Comparison of ENCODE assay signal across 15 cellular contexts in the genomic region with DNA sequence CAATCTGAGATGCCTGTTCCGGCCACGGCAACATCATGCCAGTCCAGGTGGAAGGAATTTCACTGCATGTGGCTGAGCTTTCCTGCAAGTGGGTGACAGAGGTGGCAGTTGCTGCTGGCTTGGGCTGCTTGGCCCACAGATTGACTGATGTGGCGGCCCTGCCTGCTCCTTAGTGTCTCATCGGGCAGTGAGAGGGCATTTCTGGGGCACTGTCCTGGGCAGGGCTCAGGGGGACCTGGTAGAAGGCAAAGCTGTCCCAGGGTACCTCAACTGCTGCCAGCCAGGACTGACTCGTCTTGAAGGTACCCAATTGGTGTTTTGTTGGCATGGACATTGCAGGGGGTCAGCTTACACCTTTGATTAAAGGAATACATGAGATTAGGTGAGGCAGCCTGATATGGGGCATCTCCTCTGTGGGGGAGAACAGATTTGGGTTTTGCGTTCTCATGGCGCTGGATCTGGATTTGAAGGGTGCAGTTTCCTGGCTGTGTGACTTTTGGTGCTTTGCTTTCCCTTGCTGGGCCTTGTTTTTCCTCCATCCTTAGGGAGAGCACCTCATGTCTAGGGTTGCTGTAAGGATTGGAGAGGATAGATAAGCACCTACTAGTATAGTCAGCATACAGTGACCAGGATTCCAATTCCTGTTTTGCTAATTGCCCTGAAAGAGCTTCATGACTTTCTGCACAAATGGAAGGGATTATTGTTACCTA. TPM values are rescaled to one million over a fixed set of nuclear protein-coding genes. Genes with fewer than 3 reads are reported as not detected.
DNase-seq lines count a peak whose midpoint lies in the region; ATAC-seq and TF ChIP-seq lines count a peak whose summit lies in the region.
"Had no signal": no experiment of that assay in that cellular context is flagged by ENCODE, and none has a peak within 500 bp of the region (broad histone marks: within the 10 kb centered on the region; RNA-seq: fewer than 3 reads in every experiment).

No MANE protein-coding gene starts in this region.

- peak overlapping the region; percentile 11 for H3K4me2 ChIP-seq in HCT116 (ENCODE audit: low read length)
- H3K4me2 ChIP-seq: SK-N-SH had no signal

- peaks cover 0 to 2% (median 0%) of the 10 kb centered on the region in 7 donors for H3K9me3 Mint-ChIP-seq in CD14-positive monocyte
- peaks cover 11% of the 10 kb centered on the region for H3K9me3 Mint-ChIP-seq in activated naive CD8-positive, alpha-beta T cell treated with anti-CD3 and anti-CD28 coated beads for 36 hours
- peaks cover 0 to 6% (median 0%) of the 10 kb centered on the region in 11 donors for H3K9me3 Mint-ChIP-seq in naive thymus-derived CD4-positive, alpha-beta T cell

- no peak for TF ChIP-seq RAD21 in HCT116 (IDR thresholded peaks at IDR 0.05; ENCODE audit: low read depth)

- H3K9me2 ChIP-seq in HCT116 (ENCODE audit: insufficient read depth), result no peaks in the 10 kb centered on the region
- H3K9me2 ChIP-seq: SK-N-SH had no signal

- DNase-seq in CD14-positive monocyte (ENCODE audit: low spot score) (no peak), HCT116 (ENCODE audit: low read depth, low spot score) (no peak), esophagus muscularis mucosa (ENCODE audit: extremely low spot score) (no peak), ureter (ENCODE audit: low spot score) (no peak), NCI-H2081 treated with DMSO at 0.1 percent for 48 hours (lab: John Stamatoyannopoulos, UW) (no peak), heart left ventricle (no peak)
- no peak for DNase-seq in activated naive CD8-positive, alpha-beta T cell treated with anti-CD3 and anti-CD28 coated beads for 36 hours
- no peak for DNase-seq in naive thymus-derived CD4-positive, alpha-beta T cell
- DNase-seq: activated CD4-positive, alpha-beta memory T cell treated with anti-CD3 and anti-CD28 coated beads for 36 hours; DMS53; head of caudate nucleus; NCI-H146; NCI-H446 treated with DMSO at 0.1 percent for 48 hours; SK-N-SH; stimulated activated naive CD8-positive, alpha-beta T cell treated with anti-CD3 and anti-CD28 coated beads, Interleukin-15, amount 100 ng/mL, for 72 hours had no signal

- POLR2A ChIA-PET in HCT116 (lab: Charles Lee), result no interaction called here
- POLR2A ChIA-PET in naive thymus-derived CD4-positive, alpha-beta T cell (lab: Charles Lee), result interaction anchor here (0.6 to 1.0 kb wide), 2 partner anchors 20 to 373 kb away, joined by 3 read pairs; partner anchors contain the start of gene C16orf46

- peak overlapping the region; percentile 48 to 49 for H3K4me3 Mint-ChIP-seq in CD14-positive monocyte
- no peak overlapping the region for H3K4me3 Mint-ChIP-seq in activated naive CD8-positive, alpha-beta T cell treated with anti-CD3 and anti-CD28 coated beads for 36 hours
- H3K4me3 Mint-ChIP-seq in naive thymus-derived CD4-positive, alpha-beta T cell, result peak overlapping the region in 5 of 10 donors; percentile 9 to 77 (median 19)
- H3K4me3 Mint-ChIP-seq: activated CD4-positive, alpha-beta memory T cell treated with anti-CD3 and anti-CD28 coated beads for 36 hours; stimulated activated naive CD8-positive, alpha-beta T cell treated with anti-CD3 and anti-CD28 coated beads, Interleukin-15, amount 100 ng/mL, for 72 hours had no signal

- H3K4me1 Mint-ChIP-seq in CD14-positive monocyte, result peaks cover 77% of the 10 kb centered on the region
- peaks cover 72% of the 10 kb centered on the region for H3K4me1 Mint-ChIP-seq in activated naive CD8-positive, alpha-beta T cell treated with anti-CD3 and anti-CD28 coated beads for 36 hours
- peaks cover 59 to 89% (median 86%) of the 10 kb centered on the region in 7 donors for H3K4me1 Mint-ChIP-seq in naive thymus-derived CD4-positive, alpha-beta T cell

- TF ChIP-seq EP300 in esophagus muscularis mucosa (IDR thresholded peaks at IDR 0.05), result no peak

- 88% methylated on average over 7 of the region's 7 CpGs for WGBS in esophagus muscularis mucosa
- 87 to 98% (median 95%) methylated on average over 7 of the region's 7 CpGs for WGBS in heart left ventricle, 4 donors

- RAD21 ChIA-PET in HCT116 (lab: Charles Lee; ENCODE audit: low non-redundant PET in 1 of 2, low total read pairs in 2 of 2, uncharacterized antibody in 2 of 2, unreplicated experiment in 2 of 2), result no interaction called here

- H3K27ac Mint-ChIP-seq in CD14-positive monocyte, result peak overlapping the region in 5 of 7 donors; percentile 34 to 80 (median 73)
- H3K27ac Mint-ChIP-seq in activated naive CD8-positive, alpha-beta T cell treated with anti-CD3 and anti-CD28 coated beads for 36 hours, result peak overlapping the region; percentile 44
- peak overlapping the region; percentile 26 to 94 (median 85) for H3K27ac Mint-ChIP-seq in naive thymus-derived CD4-positive, alpha-beta T cell
- H3K27ac Mint-ChIP-seq: activated CD4-positive, alpha-beta memory T cell treated with anti-CD3 and anti-CD28 coated beads for 36 hours; stimulated activated naive CD8-positive, alpha-beta T cell treated with anti-CD3 and anti-CD28 coated beads, Interleukin-15, amount 100 ng/mL, for 72 hours had no signal

- no peak overlapping the region for H3K4me3 ChIP-seq in HCT116 (replicated peaks in 1 of 2; ENCODE audit: low read depth in 1 of 2, low read length in 2 of 2)
- H3K4me3 ChIP-seq in naive thymus-derived CD4-positive, alpha-beta T cell (ENCODE audit: low read length), result no peak overlapping the region
- H3K4me3 ChIP-seq in esophagus muscularis mucosa, result no peak overlapping the region
- H3K4me3 ChIP-seq in heart left ventricle, result no peak overlapping the region

- H3K4me1 ChIP-seq in HCT116 (ENCODE audit: control insufficient read depth in 1 of 2, insufficient read depth in 2 of 2, low read length in 2 of 2), result peaks cover 18 to 65% of the 10 kb centered on the region in 2 experiments; a peak in 3 of 4 replicates
- peaks cover 25 to 52% of the 10 kb centered on the region in 2 donors for H3K4me1 ChIP-seq in naive thymus-derived CD4-positive, alpha-beta T cell (ENCODE audit: control insufficient read depth in 2 of 2, insufficient read depth in 2 of 2, low read length in 2 of 2)
- peaks cover 32 to 76% (median 61%) of the 10 kb centered on the region in 4 donors for H3K4me1 ChIP-seq in esophagus muscularis mucosa
- peaks cover 0 to 73% (median 40%) of the 10 kb centered on the region in 12 donors for H3K4me1 ChIP-seq in heart left ventricle

- H3K27me3 Mint-ChIP-seq in CD14-positive monocyte (ENCODE audit: low read depth in 3 of 3), result no peaks in the 10 kb centered on the region
- no peaks in the 10 kb centered on the region for H3K27me3 Mint-ChIP-seq in activated naive CD8-positive, alpha-beta T cell treated with anti-CD3 and anti-CD28 coated beads for 36 hours
- H3K27me3 Mint-ChIP-seq in naive thymus-derived CD4-positive, alpha-beta T cell, result no peaks in the 10 kb centered on the region
- H3K27me3 Mint-ChIP-seq: activated CD4-positive, alpha-beta memory T cell treated with anti-CD3 and anti-CD28 coated beads for 36 hours; stimulated activated naive CD8-positive, alpha-beta T cell treated with anti-CD3 and anti-CD28 coated beads, Interleukin-15, amount 100 ng/mL, for 72 hours had no signal

- H3K27me3 ChIP-seq in HCT116 (ENCODE audit: insufficient read depth, low read length), result no peaks in the 10 kb centered on the region
- no peaks in the 10 kb centered on the region for H3K27me3 ChIP-seq in naive thymus-derived CD4-positive, alpha-beta T cell (ENCODE audit: control insufficient read depth in 2 of 2, insufficient read depth in 2 of 2, low read length in 2 of 2)
- no peaks in the 10 kb centered on the region for H3K27me3 ChIP-seq in esophagus muscularis mucosa
- no peaks in the 10 kb centered on the region for H3K27me3 ChIP-seq in heart left ventricle

- peaks cover 99% of the 10 kb centered on the region for H3K79me2 ChIP-seq in HCT116 (ENCODE audit: insufficient read depth, low read length)

- H4K20me1 ChIP-seq in HCT116 (ENCODE audit: insufficient read depth), result peaks cover 29% of the 10 kb centered on the region; the same call in 1 of the 2 replicates

- ATAC-seq in HCT116 (no peak), heart left ventricle (no peak)
- ATAC-seq in naive thymus-derived CD4-positive, alpha-beta T cell, result no peak

- BruUV-seq in HCT116 (replicated peaks; lab: Mats Ljungman, UMichigan), result no TSS peak

- peaks cover 45 to 53% of the 10 kb centered on the region in 2 donors for H3K36me3 Mint-ChIP-seq in CD14-positive monocyte
- H3K36me3 Mint-ChIP-seq in activated naive CD8-positive, alpha-beta T cell treated with anti-CD3 and anti-CD28 coated beads for 36 hours, result peaks cover 25% of the 10 kb centered on the region
- H3K36me3 Mint-ChIP-seq in naive thymus-derived CD4-positive, alpha-beta T cell, result peaks cover 0 to 21% (median 0%) of the 10 kb centered on the region in 5 donors

- CTCF ChIA-PET in HCT116 (lab: Charles Lee), result no interaction called here
- CTCF ChIA-PET in naive thymus-derived CD4-positive, alpha-beta T cell (lab: Charles Lee), result interaction anchor here (1.1 kb wide), 1 partner anchor 9 kb away, joined by 3 read pairs; no protein-coding TSS in a partner anchor

- no peaks in the 10 kb centered on the region for H3K9me3 ChIP-seq in HCT116 (ENCODE audit: control insufficient read depth in 1 of 2, insufficient read depth in 1 of 2, low read depth in 1 of 2, low read length in 2 of 2)
- no peaks in the 10 kb centered on the region for H3K9me3 ChIP-seq in naive thymus-derived CD4-positive, alpha-beta T cell (ENCODE audit: control insufficient read depth in 2 of 3, low read length in 3 of 3)
- H3K9me3 ChIP-seq in esophagus muscularis mucosa, result no peaks in the 10 kb centered on the region
- H3K9me3 ChIP-seq in heart left ventricle, result no peaks in the 10 kb centered on the region
- H3K9me3 ChIP-seq: SK-N-SH had no signal

- TF ChIP-seq POLR2A in HCT116 (IDR thresholded peaks at IDR 0.05; ENCODE audit: borderline replicate concordance, extremely low read depth, insufficient read depth, insufficient read length), result no peak
- TF ChIP-seq POLR2A in esophagus muscularis mucosa (IDR thresholded peaks at IDR 0.05; ENCODE audit: low read depth), result no peak
- no peak for TF ChIP-seq POLR2A in heart left ventricle (IDR thresholded peaks at IDR 0.05)

- H2AFZ ChIP-seq in HCT116 (ENCODE audit: low read depth, low read length, poor library complexity, severe bottlenecking), result no peak overlapping the region

- intact Hi-C loops in CD14-positive monocyte (cut with micrococcal nuclease), result loop anchor here in 1 of 2 donors (5.0 kb wide), 2 partner anchors 32 to 38 kb away; no protein-coding TSS in a partner anchor
- intact Hi-C loops in HCT116 (cut with micrococcal nuclease), result no loop called here
- intact Hi-C loops in naive thymus-derived CD4-positive, alpha-beta T cell (cut with micrococcal nuclease), result loop anchor here (5.0 to 10.0 kb wide), 7 partner anchors 32 to 645 kb away; partner anchors contain the start of genes C16orf46 (in 1 of the 2), CDYL2 (in 1 of the 2), GAN (in 1 of the 2) and GCSH (in 1 of the 2)
- intact Hi-C loops in esophagus muscularis mucosa (cut with DNase I), result no loop called here
- intact Hi-C loops in heart left ventricle (cut with DNase I), result loop anchor here in 5 of 10 donors (5.0 to 10.0 kb wide), 5 partner anchors 32 to 175 kb away; no protein-coding TSS in a partner anchor

- no peak for TF ChIP-seq CTCF in CD14-positive monocyte (IDR thresholded peaks at IDR 0.05)
- TF ChIP-seq CTCF in HCT116 (IDR thresholded peaks at IDR 0.05 in 2 of 3, conservative IDR thresholded peaks at IDR 0.05 in 1 of 3; ENCODE audit: borderline replicate concordance in 1 of 3, insufficient read depth in 1 of 3, low read depth in 2 of 3, low read length in 2 of 3), result no peak
- no peak for TF ChIP-seq CTCF in esophagus muscularis mucosa (IDR thresholded peaks at IDR 0.05)
- no peak for TF ChIP-seq CTCF in heart left ventricle (IDR thresholded peaks at IDR 0.05)

- H3K9ac ChIP-seq in HCT116 (ENCODE audit: low read length), result 0 out of 2 replicates have a peak overlapping the region, but pooled peaks have one; percentile 0
- H3K9ac ChIP-seq: SK-N-SH had no signal

- H3K27ac ChIP-seq in HCT116 (ENCODE audit: low read depth, low read length) (no peak overlapping the region), esophagus muscularis mucosa (replicated peaks in 1 of 4) (no peak overlapping the region), heart left ventricle (no peak overlapping the region)
- H3K27ac ChIP-seq in naive thymus-derived CD4-positive, alpha-beta T cell (ENCODE audit: low read depth, low read length), result no peak overlapping the region

- H3K36me3 ChIP-seq in HCT116 (ENCODE audit: control insufficient read depth in 1 of 2, insufficient read depth in 2 of 2, low read length in 2 of 2) (peaks cover 0 to 13% of the 10 kb centered on the region in 2 experiments; a peak in 1 of 4 replicates), esophagus muscularis mucosa (no peaks in the 10 kb centered on the region), heart left ventricle (no peaks in the 10 kb centered on the region)
- H3K36me3 ChIP-seq in naive thymus-derived CD4-positive, alpha-beta T cell (ENCODE audit: control insufficient read depth in 2 of 3, insufficient read depth in 3 of 3, low read length in 3 of 3), result no peaks in the 10 kb centered on the region

RNA-seq across cellular contexts. Expression of gene CMIP, which starts 5.4 kb away (rescaled TPM):
- polyA plus RNA-seq in CD14-positive monocyte (under 1 TPM; 0.85 to 0.93 TPM), heart left ventricle (1 to 10 TPM; 4.1 to 9.2 TPM)
- total RNA-seq in HCT116 (2021; ENCODE audit: unreplicated experiment) (64.6 TPM), esophagus muscularis mucosa (10 to 100 TPM; 14.5 to 24.6 (median 21.0) TPM), ureter (98.0 TPM), heart left ventricle (10 to 100 TPM in 6 of 9 donors, 1 to 10 TPM in 3; 7.6 to 48.8 (median 16.3) TPM)
- 40.2 and 45.3 TPM in 2 replicates for polyA plus RNA-seq in HCT116 (2012)
- total RNA-seq in activated naive CD8-positive, alpha-beta T cell treated with anti-CD3 and anti-CD28 coated beads for 36 hours, result 10 to 100 TPM; 28.1 to 29.7 TPM
- 10 to 100 TPM; 28.9 to 75.4 (median 38.2) TPM for total RNA-seq in naive thymus-derived CD4-positive, alpha-beta T cell
- under 1 TPM; 0.66 to 0.92 TPM for polyA plus RNA-seq in naive thymus-derived CD4-positive, alpha-beta T cell

Comparison
In these comparisons a context has a peak if more than half of its experiments do, and no peak if none do; other contexts are left out.
1. intact Hi-C loops: an anchor here in naive thymus-derived CD4-positive, alpha-beta T cell (5.0 to 10.0 kb wide); none called in HCT116 and esophagus muscularis mucosa.